8 cellular contexts compared by ENCODE assay signal in genomic region chr1:31787786-31788137, GRCh38. TPM values are rescaled to one million over a fixed set of nuclear protein-coding genes. Genes with fewer than 3 reads are reported as not detected.
DNase-seq lines count a peak whose midpoint lies in the region; ATAC-seq and TF ChIP-seq lines count a peak whose summit lies in the region.

No MANE protein-coding gene starts in this region.

- peak overlapping the region; percentile 92 for H3K4me3 Mint-ChIP-seq in endothelial cell (ENCODE audit: unreplicated experiment)

- H3K27ac Mint-ChIP-seq in endothelial cell (ENCODE audit: unreplicated experiment), result peak overlapping the region; percentile 59

- peak overlapping the region; percentile 85; the same call in 1 of the 2 replicates for H3K9ac ChIP-seq in ES-I3 (ENCODE audit: low read depth, low read length)

- no peak for ATAC-seq in GM21447 (IDR thresholded peaks at IDR 0.05; ENCODE audit: unreplicated experiment)

- DNase-seq in SJCRH30, result no peak
- DNase-seq in endothelial cell (ENCODE audit: low spot score), result no peak
- DNase-seq in prostate gland (ENCODE audit: low spot score), result no peak
- DNase-seq in NOMO-1 treated with dmso at 0.1 percent for 144 hours (lab: John Stamatoyannopoulos, UW; ENCODE audit: unreplicated experiment), result no peak
- DNase-seq in EL, result no peak
- no peak for DNase-seq in occipital lobe (lab: John Stamatoyannopoulos, UW)

- TF ChIP-seq CTCF in endothelial cell (IDR thresholded peaks at IDR 0.05; ENCODE audit: unreplicated experiment) (no peak), prostate gland (IDR thresholded peaks at IDR 0.05) (no peak)

- peaks cover 13% of the 10 kb centered on the region for H3K27me3 Mint-ChIP-seq in endothelial cell (ENCODE audit: unreplicated experiment)

- H3K36me3 ChIP-seq in ES-I3 (ENCODE audit: insufficient read depth, low read length), result no peaks in the 10 kb centered on the region
- H3K36me3 ChIP-seq in SJCRH30, result no peaks in the 10 kb centered on the region
- H3K36me3 ChIP-seq in prostate gland, result no peaks in the 10 kb centered on the region

- H3K4me1 Mint-ChIP-seq in endothelial cell (ENCODE audit: unreplicated experiment), result peaks cover 8% of the 10 kb centered on the region

- H3K27me3 ChIP-seq in SJCRH30, result peaks cover 8% of the 10 kb centered on the region; the same call in 1 of the 2 replicates
- no peaks in the 10 kb centered on the region for H3K27me3 ChIP-seq in prostate gland (replicated peaks; ENCODE audit: insufficient read depth)

- no peak for TF ChIP-seq POLR2A in prostate gland (IDR thresholded peaks at IDR 0.05)

- WGBS in prostate gland, result 24% methylated on average over 1 of the region's 1 CpG

- H3K4me3 ChIP-seq in SJCRH30 (peak overlapping the region; percentile 63), prostate gland (peak overlapping the region in 1 of 2 donors; percentile 56)

- H3K27ac ChIP-seq in SJCRH30 (no peak overlapping the region), prostate gland (peak overlapping the region; percentile 84 to 85)

- H3K9me3 Mint-ChIP-seq in endothelial cell (ENCODE audit: unreplicated experiment), result no peaks in the 10 kb centered on the region

- H3K4me1 ChIP-seq in ES-I3 (ENCODE audit: insufficient read depth, low read length) (peaks cover 10% of the 10 kb centered on the region), SJCRH30 (no peaks in the 10 kb centered on the region), prostate gland (replicated peaks) (no peaks in the 10 kb centered on the region)

- intact Hi-C loops in prostate gland (cut with DNase I), result loop anchor here (2.0 to 5.0 kb wide), 2 partner anchors 23 to 125 kb away; partner anchors contain the start of gene ADGRB2

- H3K36me3 Mint-ChIP-seq in endothelial cell (ENCODE audit: low read depth, unreplicated experiment), result no peaks in the 10 kb centered on the region

- H3K9me3 ChIP-seq in ES-I3 (ENCODE audit: control insufficient read depth, insufficient read depth, low read length), result no peaks in the 10 kb centered on the region
- no peaks in the 10 kb centered on the region for H3K9me3 ChIP-seq in SJCRH30 (replicated peaks)
- no peaks in the 10 kb centered on the region for H3K9me3 ChIP-seq in prostate gland

RNA-seq across cellular contexts. Expression of gene ADGRB2, which starts 23.6 kb away (rescaled TPM):
- 0.73 and 1.1 TPM in 2 replicates for total RNA-seq in SJCRH30 (2014; rRNA removed; shearing (Covaris generic))
- total RNA-seq in endothelial cell (ENCODE audit: unreplicated experiment) (0.44 TPM), prostate gland (10 to 100 TPM in 1 of 2 donors, 1 to 10 TPM in 1; 3.0 to 10.2 TPM), occipital lobe (75.0 TPM)

RNA-seq across cellular contexts. Expression of gene SPOCD1, which starts 28.1 kb away (rescaled TPM):
- 0.05 and 0.16 TPM in 2 replicates for total RNA-seq in SJCRH30 (2014; rRNA removed; shearing (Covaris generic))
- total RNA-seq in endothelial cell (ENCODE audit: unreplicated experiment) (1.5 TPM), prostate gland (10 to 100 TPM in 1 of 2 donors, not detected in 1; 21.6 TPM), occipital lobe (not detected)
